Comparison of ENCODE assay signal across 8 cellular contexts in genomic region chr15:84142888-84143337, GRCh38.
DNase-seq lines count a peak whose midpoint lies in the region; ATAC-seq and TF ChIP-seq lines count a peak whose summit lies in the region.

No MANE protein-coding gene starts in this region.

- H3K27me3 Mint-ChIP-seq in CD4-positive, alpha-beta memory T cell = peaks cover 4 to 10% of the 10 kb centered on the region in 2 donors
- peaks cover 7% of the 10 kb centered on the region for H3K27me3 Mint-ChIP-seq in activated CD8-positive, alpha-beta T cell treated with anti-CD3 and anti-CD28 coated beads for 36 hours
- H3K27me3 Mint-ChIP-seq in endodermal cell (ENCODE audit: insufficient read depth) = peaks cover 3% of the 10 kb centered on the region

- peak; percentile 80 for TF ChIP-seq CTCF in activated CD8-positive, alpha-beta T cell treated with anti-CD3 and anti-CD28 coated beads for 36 hours (IDR thresholded peaks at IDR 0.05)
- TF ChIP-seq CTCF in endodermal cell (conservative IDR thresholded peaks at IDR 0.05) = peak; percentile 88
- TF ChIP-seq CTCF in mucosa of descending colon (IDR thresholded peaks at IDR 0.05) = peak; percentile 45

- no peak overlapping the region for H3K9ac ChIP-seq in endodermal cell (ENCODE audit: extremely low read depth, low read length, poor library complexity, severe bottlenecking)

- POLR2A ChIA-PET in CD4-positive, alpha-beta memory T cell (lab: Charles Lee; ENCODE audit: partially characterized antibody) = no interaction called here
- POLR2A ChIA-PET in activated CD8-positive, alpha-beta T cell treated with anti-CD3 and anti-CD28 coated beads for 36 hours (lab: Charles Lee) = no interaction called here

- peak overlapping the region in 1 of 7 donors; percentile 3 for H3K27ac Mint-ChIP-seq in CD4-positive, alpha-beta memory T cell
- H3K27ac Mint-ChIP-seq in activated CD8-positive, alpha-beta T cell treated with anti-CD3 and anti-CD28 coated beads for 36 hours = peak overlapping the region; percentile 30
- H3K27ac Mint-ChIP-seq in endodermal cell = no peak overlapping the region

- H3K4me3 ChIP-seq in CD4-positive, alpha-beta memory T cell (ENCODE audit: low read length in 2 of 2) = no peak overlapping the region
- peak overlapping the region; percentile 64 for H3K4me3 ChIP-seq in endodermal cell (ENCODE audit: low read length)
- no peak overlapping the region for H3K4me3 ChIP-seq in mucosa of descending colon

- no peaks in the 10 kb centered on the region for H3K36me3 Mint-ChIP-seq in CD4-positive, alpha-beta memory T cell
- no peaks in the 10 kb centered on the region for H3K36me3 Mint-ChIP-seq in activated CD8-positive, alpha-beta T cell treated with anti-CD3 and anti-CD28 coated beads for 36 hours (ENCODE audit: low read depth)
- H3K36me3 Mint-ChIP-seq in endodermal cell (ENCODE audit: low read depth) = no peaks in the 10 kb centered on the region

- peak; percentile 67 to 79 (median 71) for DNase-seq in CD4-positive, alpha-beta memory T cell
- DNase-seq in GM19240 (ENCODE audit: insufficient read length, low spot score) (peak; percentile 53), NCI-H774 (lab: John Stamatoyannopoulos, UW) (peak; percentile 40), endodermal cell (peak; percentile 93), mucosa of descending colon (peak in 2 of 3 donors; percentile 53 to 91)
- peak; percentile 87 for DNase-seq in activated CD8-positive, alpha-beta T cell treated with anti-CD3 and anti-CD28 coated beads for 36 hours
- DNase-seq in stimulated activated CD8-positive, alpha-beta memory T cell treated with anti-CD3 and anti-CD28 coated beads, Interleukin-7, amount 100 ng/mL, for 24 hours (ENCODE audit: low read depth) = peak; percentile 43

- H3K9me3 ChIP-seq in CD4-positive, alpha-beta memory T cell (ENCODE audit: control insufficient read depth in 1 of 2, low read length in 2 of 2) = no peaks in the 10 kb centered on the region
- H3K9me3 ChIP-seq in endodermal cell (ENCODE audit: control insufficient read depth, low read length) (no peaks in the 10 kb centered on the region), mucosa of descending colon (no peaks in the 10 kb centered on the region)

- peak overlapping the region in 4 of 8 donors; percentile 12 to 62 (median 24) for H3K4me3 Mint-ChIP-seq in CD4-positive, alpha-beta memory T cell
- peak overlapping the region; percentile 25 for H3K4me3 Mint-ChIP-seq in activated CD8-positive, alpha-beta T cell treated with anti-CD3 and anti-CD28 coated beads for 36 hours
- H3K4me3 Mint-ChIP-seq in endodermal cell = peak overlapping the region; percentile 30

- H3K27me3 ChIP-seq in CD4-positive, alpha-beta memory T cell (ENCODE audit: insufficient read depth, low read length) = no peaks in the 10 kb centered on the region
- no peaks in the 10 kb centered on the region for H3K27me3 ChIP-seq in endodermal cell (ENCODE audit: control insufficient read depth, insufficient read depth, low read length, poor library complexity, severe bottlenecking)

- no peaks in the 10 kb centered on the region for H3K9me3 Mint-ChIP-seq in CD4-positive, alpha-beta memory T cell
- no peaks in the 10 kb centered on the region for H3K9me3 Mint-ChIP-seq in activated CD8-positive, alpha-beta T cell treated with anti-CD3 and anti-CD28 coated beads for 36 hours
- no peaks in the 10 kb centered on the region for H3K9me3 Mint-ChIP-seq in endodermal cell

- no peaks in the 10 kb centered on the region for H3K36me3 ChIP-seq in CD4-positive, alpha-beta memory T cell (ENCODE audit: insufficient read depth, low read length)
- H3K36me3 ChIP-seq in endodermal cell (ENCODE audit: control insufficient read depth, insufficient read depth, low read length) = no peaks in the 10 kb centered on the region
- no peaks in the 10 kb centered on the region for H3K36me3 ChIP-seq in mucosa of descending colon (ENCODE audit: low read depth)

- ATAC-seq in HG03378 (IDR thresholded peaks at IDR 0.05; ENCODE audit: unreplicated experiment) = peak; percentile 93
- ATAC-seq in activated CD8-positive, alpha-beta T cell treated with anti-CD3 and anti-CD28 coated beads for 36 hours = peak; percentile 100
- ATAC-seq in mucosa of descending colon = peak; percentile 96

- intact Hi-C loops in CD4-positive, alpha-beta memory T cell (cut with micrococcal nuclease) = no loop called here
- intact Hi-C loops in activated CD8-positive, alpha-beta T cell treated with anti-CD3 and anti-CD28 coated beads for 36 hours (cut with micrococcal nuclease) = no loop called here
- intact Hi-C loops in mucosa of descending colon (cut with DNase I, micrococcal nuclease) = no loop called here

- WGBS in endodermal cell (ENCODE audit: insufficient coverage in 1 of 2, insufficient read length in 1 of 2), 2 experiments = 0 to 10% methylated on average over 4 to 7 of the region's 7 CpGs

- no peak overlapping the region for H3K27ac ChIP-seq in CD4-positive, alpha-beta memory T cell (ENCODE audit: low read depth, low read length)
- H3K27ac ChIP-seq in endodermal cell (ENCODE audit: low read depth, low read length) = no peak overlapping the region

- peaks cover 0 to 5% (median 2%) of the 10 kb centered on the region in 4 donors for H3K4me1 Mint-ChIP-seq in CD4-positive, alpha-beta memory T cell
- peaks cover 3% of the 10 kb centered on the region for H3K4me1 Mint-ChIP-seq in activated CD8-positive, alpha-beta T cell treated with anti-CD3 and anti-CD28 coated beads for 36 hours (ENCODE audit: low read depth)
- H3K4me1 Mint-ChIP-seq in endodermal cell = no peaks in the 10 kb centered on the region

- no peaks in the 10 kb centered on the region for H3K4me1 ChIP-seq in CD4-positive, alpha-beta memory T cell (ENCODE audit: insufficient read depth, low read length)
- H3K4me1 ChIP-seq in endodermal cell (ENCODE audit: control insufficient read depth, insufficient read depth, low read length) = no peaks in the 10 kb centered on the region
- H3K4me1 ChIP-seq in mucosa of descending colon (ENCODE audit: low read depth) = no peaks in the 10 kb centered on the region

- CTCF ChIA-PET in CD4-positive, alpha-beta memory T cell (lab: Charles Lee; ENCODE audit: partially characterized antibody) = no interaction called here
- CTCF ChIA-PET in activated CD8-positive, alpha-beta T cell treated with anti-CD3 and anti-CD28 coated beads for 36 hours (lab: Charles Lee) = interaction anchor here (0.8 to 1.1 kb wide), 3 partner anchors 51 to 72 kb away, joined by 3 to 5 read pairs (median 3); no protein-coding TSS in a partner anchor

Comparison
In these comparisons a context has a peak if more than half of its experiments do, and no peak if none do; other contexts are left out.
1. DNase-seq: peak in every context shown above with its lines; median percentile 93 in endodermal cell; 87 in activated CD8-positive, alpha-beta T cell treated with anti-CD3 and anti-CD28 coated beads for 36 hours; 72 in mucosa of descending colon; 71 in CD4-positive, alpha-beta memory T cell; 53 in GM19240; 43 in stimulated activated CD8-positive, alpha-beta memory T cell treated with anti-CD3 and anti-CD28 coated beads, Interleukin-7, amount 100 ng/mL, for 24 hours; 40 in NCI-H774.